Comparison of ENCODE assay signal across 1 cellular context in the genomic region with DNA sequence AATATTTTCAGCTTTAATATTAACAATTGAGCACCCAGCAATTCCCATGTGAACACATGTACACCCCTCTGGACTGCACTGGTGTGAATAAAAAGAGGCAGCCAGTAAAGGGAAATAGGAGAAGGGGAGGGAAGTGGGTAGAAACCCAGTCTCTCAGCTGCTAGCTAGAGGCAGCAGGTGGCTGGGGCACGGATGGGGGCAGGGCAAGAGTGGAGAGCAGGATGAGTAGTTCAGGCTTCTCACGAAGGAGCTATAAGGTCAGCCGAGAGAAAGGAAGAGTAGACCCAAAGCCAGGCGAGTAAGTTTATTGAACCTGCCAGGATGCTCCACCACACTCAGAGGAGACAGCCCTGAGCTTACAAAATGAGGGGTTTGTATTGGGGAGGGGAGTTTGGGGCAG.
TF ChIP-seq lines count a peak whose summit lies in the region.

No MANE protein-coding gene starts in this region.

TF ChIP-seq in WTC11, 78 proteins besides CTCF, POLR2A, EP300 and RAD21 (continued from another document):
- TF ChIP-seq JAZF1 (CRISPR knock-in tag; IDR thresholded peaks at IDR 0.05): no peak
- TF ChIP-seq, protein P1, sequence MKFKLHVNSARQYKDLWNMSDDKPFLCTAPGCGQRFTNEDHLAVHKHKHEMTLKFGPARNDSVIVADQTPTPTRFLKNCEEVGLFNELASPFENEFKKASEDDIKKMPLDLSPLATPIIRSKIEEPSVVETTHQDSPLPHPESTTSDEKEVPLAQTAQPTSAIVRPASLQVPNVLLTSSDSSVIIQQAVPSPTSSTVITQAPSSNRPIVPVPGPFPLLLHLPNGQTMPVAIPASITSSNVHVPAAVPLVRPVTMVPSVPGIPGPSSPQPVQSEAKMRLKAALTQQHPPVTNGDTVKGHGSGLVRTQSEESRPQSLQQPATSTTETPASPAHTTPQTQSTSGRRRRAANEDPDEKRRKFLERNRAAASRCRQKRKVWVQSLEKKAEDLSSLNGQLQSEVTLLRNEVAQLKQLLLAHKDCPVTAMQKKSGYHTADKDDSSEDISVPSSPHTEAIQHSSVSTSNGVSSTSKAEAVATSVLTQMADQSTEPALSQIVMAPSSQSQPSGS (CRISPR knock-in tag; IDR thresholded peaks at IDR 0.05; ENCODE audit: borderline replicate concordance, low read depth): no peak
- TF ChIP-seq, protein P2, sequence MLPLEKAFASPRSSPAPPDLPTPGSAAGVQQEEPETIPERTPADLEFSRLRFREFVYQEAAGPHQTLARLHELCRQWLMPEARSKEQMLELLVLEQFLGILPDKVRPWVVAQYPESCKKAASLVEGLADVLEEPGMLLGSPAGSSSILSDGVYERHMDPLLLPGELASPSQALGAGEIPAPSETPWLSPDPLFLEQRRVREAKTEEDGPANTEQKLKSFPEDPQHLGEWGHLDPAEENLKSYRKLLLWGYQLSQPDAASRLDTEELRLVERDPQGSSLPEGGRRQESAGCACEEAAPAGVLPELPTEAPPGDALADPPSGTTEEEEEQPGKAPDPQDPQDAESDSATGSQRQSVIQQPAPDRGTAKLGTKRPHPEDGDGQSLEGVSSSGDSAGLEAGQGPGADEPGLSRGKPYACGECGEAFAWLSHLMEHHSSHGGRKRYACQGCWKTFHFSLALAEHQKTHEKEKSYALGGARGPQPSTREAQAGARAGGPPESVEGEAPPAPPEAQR (CRISPR knock-in tag; IDR thresholded peaks at IDR 0.05): no peak
- TF ChIP-seq, protein P3, sequence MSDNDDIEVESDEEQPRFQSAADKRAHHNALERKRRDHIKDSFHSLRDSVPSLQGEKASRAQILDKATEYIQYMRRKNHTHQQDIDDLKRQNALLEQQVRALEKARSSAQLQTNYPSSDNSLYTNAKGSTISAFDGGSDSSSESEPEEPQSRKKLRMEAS (CRISPR knock-in tag; IDR thresholded peaks at IDR 0.05): no peak
- no peak for TF ChIP-seq ATF1 (CRISPR knock-in tag; IDR thresholded peaks at IDR 0.05)
- no peak for TF ChIP-seq CREM (CRISPR knock-in tag; IDR thresholded peaks at IDR 0.05)
- no peak for TF ChIP-seq EMX1 (CRISPR knock-in tag; IDR thresholded peaks at IDR 0.05)
- no peak for TF ChIP-seq CREB1 (CRISPR knock-in tag; IDR thresholded peaks at IDR 0.05)
TF ChIP-seq in WTC11: peak in this region for 0.
